In the genomic region with DNA sequence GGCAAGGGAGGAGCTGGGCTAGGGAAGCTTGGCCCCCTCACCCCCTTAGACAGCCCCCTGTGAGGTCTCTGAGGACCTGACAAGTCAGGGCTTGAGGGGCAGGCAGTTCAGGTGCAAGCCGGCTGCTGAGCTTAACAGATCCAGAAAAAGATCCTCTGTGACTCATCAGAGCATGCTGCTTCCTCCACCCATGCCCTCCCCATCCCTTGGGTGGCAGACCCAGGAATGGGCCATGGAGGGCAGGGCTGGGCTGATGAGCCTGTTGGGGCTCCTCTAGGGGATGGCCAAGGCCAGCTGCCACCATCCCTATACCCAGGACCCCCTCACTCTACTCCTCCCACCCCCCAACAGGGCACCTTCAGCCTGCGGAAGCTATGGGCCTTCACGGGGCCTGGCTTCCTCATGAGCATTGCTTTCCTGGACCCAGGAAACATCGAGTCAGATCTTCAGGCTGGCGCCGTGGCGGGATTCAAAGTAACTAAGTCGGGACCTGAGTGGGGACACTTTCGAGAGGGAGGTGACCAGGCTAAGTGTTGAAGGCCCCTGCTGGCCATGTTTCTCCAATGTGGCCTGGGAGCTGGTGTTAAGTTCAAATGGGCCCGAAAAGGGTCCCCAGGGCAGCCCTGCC, we compare ENCODE assay signal across 18 cellular contexts. TPM values are rescaled to one million over a fixed set of nuclear protein-coding genes. Genes with fewer than 3 reads are reported as not detected.
DNase-seq lines count a peak whose midpoint lies in the region; ATAC-seq, FAIRE-seq and TF ChIP-seq lines count a peak whose summit lies in the region.
"Had no signal": no experiment of that assay in that cellular context is flagged by ENCODE, and none has a peak within 500 bp of the region (broad histone marks: within the 10 kb centered on the region; RNA-seq: fewer than 3 reads in every experiment).

No MANE protein-coding gene starts in this region.

- ATAC-seq in RWPE2 (ENCODE audit: low read depth) (peak; percentile 88), right lobe of liver (peak in 1 of 4 donors; percentile 6), HG02970 (IDR thresholded peaks at IDR 0.05; ENCODE audit: low FRiP score, unreplicated experiment) (no peak), HG03565 (IDR thresholded peaks at IDR 0.05; ENCODE audit: unreplicated experiment) (no peak)
- ATAC-seq: GM23338 had no signal

- BruUV-seq in MCF 10A (replicated peaks; lab: Mats Ljungman, UMichigan) = no TSS peak

- intact Hi-C loops in MCF 10A (cut with micrococcal nuclease) (no loop called here), breast epithelium (cut with DNase I; ENCODE audit: low total_unique reads) (no loop called here), right lobe of liver (cut with DNase I) (loop anchor here in 1 of 2 donors (10.0 kb wide), 1 partner anchor 199 kb away; no protein-coding TSS in a partner anchor)

- no peaks in the 10 kb centered on the region for H3K27me3 Mint-ChIP-seq in MCF 10A (ENCODE audit: insufficient read depth, unreplicated experiment)

- CTCF ChIA-PET in MCF 10A (lab: Yijun Ruan, JAX) = interaction anchor here (0.6 to 2.6 kb wide), 7 partner anchors 9 to 109 kb away, joined by 3 to 10 read pairs (median 3); no protein-coding TSS in a partner anchor

- TF ChIP-seq POLR2A in breast epithelium (IDR thresholded peaks at IDR 0.05) = no peak
- peak; percentile 11 for TF ChIP-seq POLR2A in right lobe of liver (IDR thresholded peaks at IDR 0.05)

- DNase-seq in MCF 10A (ENCODE audit: unreplicated experiment) = peak; percentile 48
- no peak for DNase-seq in breast epithelium (ENCODE audit: low spot score in 2 of 2)
- DNase-seq in RWPE2 (ENCODE audit: low spot score) = no peak
- no peak for DNase-seq in right lobe of liver
- DNase-seq in urothelium cell line (ENCODE audit: low spot score) = peak; percentile 54
- DNase-seq in NCI-H2107 (lab: John Stamatoyannopoulos, UW) = no peak
- DNase-seq: activated CD4-positive, alpha-beta T cell treated with anti-CD3 and anti-CD28 coated beads for 4 hours; activated naive CD8-positive, alpha-beta T cell treated with anti-CD3 and anti-CD28 coated beads, Interleukin-2, amount 10 ng/mL, durations not matched to agents 7 days and 5 days; Caco-2; cerebellar nuclear complex; NCI-H82; stimulated activated CD4-positive, alpha-beta T cell treated with anti-CD3 and anti-CD28 coated beads, Interleukin-2, amount 100 ng/mL, for 48 hours; T-helper 2 cell had no signal

- no peak overlapping the region for H3K27ac ChIP-seq in breast epithelium
- H3K27ac ChIP-seq in RWPE2 (ENCODE audit: poor library complexity, severe bottlenecking) = peak overlapping the region; percentile 4
- H3K27ac ChIP-seq in right lobe of liver = no peak overlapping the region

- H3K9me3 ChIP-seq in breast epithelium (no peaks in the 10 kb centered on the region), RWPE2 (ENCODE audit: severe bottlenecking) (no peaks in the 10 kb centered on the region), right lobe of liver (no peaks in the 10 kb centered on the region)
- H3K9me3 ChIP-seq: Caco-2 had no signal

- H3K36me3 ChIP-seq in breast epithelium (no peaks in the 10 kb centered on the region), RWPE2 (ENCODE audit: low read depth) (no peaks in the 10 kb centered on the region), right lobe of liver (no peaks in the 10 kb centered on the region)

- FAIRE-seq in urothelium cell line (lab: Jason Lieb, UNC) = no peak

- H3K27me3 ChIP-seq in breast epithelium (no peaks in the 10 kb centered on the region), RWPE2 (ENCODE audit: insufficient read depth, poor library complexity, severe bottlenecking) (no peaks in the 10 kb centered on the region), right lobe of liver (no peaks in the 10 kb centered on the region)

- TF ChIP-seq CTCF in MCF 10A (IDR thresholded peaks at IDR 0.05; ENCODE audit: unreplicated experiment) (no peak), breast epithelium (IDR thresholded peaks at IDR 0.05) (no peak), RWPE2 (IDR thresholded peaks at IDR 0.05; ENCODE audit: poor library complexity, severe bottlenecking) (no peak), right lobe of liver (IDR thresholded peaks at IDR 0.05) (no peak)

- H3K4me1 ChIP-seq in breast epithelium = no peaks in the 10 kb centered on the region
- H3K4me1 ChIP-seq in RWPE2 (ENCODE audit: insufficient read depth, poor library complexity, severe bottlenecking) = peaks cover 14% of the 10 kb centered on the region
- no peaks in the 10 kb centered on the region for H3K4me1 ChIP-seq in right lobe of liver
- H3K4me1 ChIP-seq: Caco-2 had no signal

- H3K27ac Mint-ChIP-seq in MCF 10A (ENCODE audit: low read depth, unreplicated experiment) = no peak overlapping the region
- H3K27ac Mint-ChIP-seq: activated naive CD8-positive, alpha-beta T cell treated with anti-CD3 and anti-CD28 coated beads, Interleukin-2, amount 10 ng/mL, durations not matched to agents 7 days and 5 days; GM23338; natural killer cell treated with Interleukin-12 subunit alpha and Interleukin-12 subunit beta and Interleukin-15 and Interleukin-18, amount 100 ng/mL, for 72 hours had no signal

- H3K36me3 Mint-ChIP-seq in MCF 10A (ENCODE audit: insufficient read depth, unreplicated experiment) = no peaks in the 10 kb centered on the region
- H3K36me3 Mint-ChIP-seq: activated naive CD8-positive, alpha-beta T cell treated with anti-CD3 and anti-CD28 coated beads, Interleukin-2, amount 10 ng/mL, durations not matched to agents 7 days and 5 days; natural killer cell treated with Interleukin-12 subunit alpha and Interleukin-12 subunit beta and Interleukin-15 and Interleukin-18, amount 100 ng/mL, for 72 hours had no signal

- POLR2A ChIA-PET in MCF 10A (lab: Yijun Ruan, JAX) = interaction anchor here (0.6 to 1.0 kb wide), 4 partner anchors 8 to 1285 kb away, joined by 3 to 7 read pairs (median 3); partner anchors contain the start of genes AAMP and PNKD

- WGBS in right lobe of liver (ENCODE audit: insufficient coverage, low coverage, low lambda C conversion rate, missing lambda C conversion rate) = 86% methylated on average over 1 of the region's 10 CpGs

- H3K4me3 ChIP-seq in breast epithelium = peak overlapping the region in 1 of 3 donors; percentile 37
- no peak overlapping the region for H3K4me3 ChIP-seq in RWPE2 (ENCODE audit: severe bottlenecking)
- H3K4me3 ChIP-seq in right lobe of liver = no peak overlapping the region
- H3K4me3 ChIP-seq: GM23338 had no signal

- H3K4me3 Mint-ChIP-seq in MCF 10A (ENCODE audit: unreplicated experiment) = no peak overlapping the region
- H3K4me3 Mint-ChIP-seq: activated naive CD8-positive, alpha-beta T cell treated with anti-CD3 and anti-CD28 coated beads, Interleukin-2, amount 10 ng/mL, durations not matched to agents 7 days and 5 days; GM23338; natural killer cell treated with Interleukin-12 subunit alpha and Interleukin-12 subunit beta and Interleukin-15 and Interleukin-18, amount 100 ng/mL, for 72 hours had no signal

- H3K9me3 Mint-ChIP-seq in MCF 10A (ENCODE audit: unreplicated experiment) = no peaks in the 10 kb centered on the region
- H3K9me3 Mint-ChIP-seq: activated naive CD8-positive, alpha-beta T cell treated with anti-CD3 and anti-CD28 coated beads, Interleukin-2, amount 10 ng/mL, durations not matched to agents 7 days and 5 days; GM23338; natural killer cell treated with Interleukin-12 subunit alpha and Interleukin-12 subunit beta and Interleukin-15 and Interleukin-18, amount 100 ng/mL, for 72 hours had no signal

- peaks cover 10% of the 10 kb centered on the region for H3K4me1 Mint-ChIP-seq in MCF 10A (ENCODE audit: insufficient read depth, unreplicated experiment)

RNA-seq across cellular contexts. Expression of gene SLC11A1, which starts 1.9 kb away (rescaled TPM):
- total RNA-seq in MCF 10A (2022) (0.09 and 0.32 TPM in 2 replicates), breast epithelium (10 to 100 TPM; 14.4 to 53.4 (median 17.9) TPM), right lobe of liver (10 to 100 TPM in 3 of 6 experiments, 1 to 10 TPM in 3; 4.2 to 13.2 (median 11.0) TPM)
- total RNA-seq: GM23338 had no signal

RNA-seq across cellular contexts. Expression of gene CTDSP1, which starts 15.7 kb away (rescaled TPM):
- 71.2 and 72.3 TPM in 2 replicates for total RNA-seq in MCF 10A (2022)
- 100 to 1,000 TPM in 1 of 3 donors, 10 to 100 TPM in 2; 83.9 to 113 (median 95.9) TPM for total RNA-seq in breast epithelium
- 10 to 100 TPM; 55.1 to 95.9 (median 75.6) TPM for total RNA-seq in right lobe of liver

RNA-seq across cellular contexts. Expression of gene CATIP, which starts 27.3 kb away (rescaled TPM):
- not detected in 2 replicates for total RNA-seq in MCF 10A (2022)
- under 1 TPM in 1 of 3 donors, not detected in 2; 0.44 TPM for total RNA-seq in breast epithelium
- total RNA-seq in right lobe of liver = not detected
- total RNA-seq: activated naive CD8-positive, alpha-beta T cell treated with anti-CD3 and anti-CD28 coated beads, Interleukin-2, amount 10 ng/mL, durations not matched to agents 7 days and 5 days; GM23338; natural killer cell treated with Interleukin-12 subunit alpha and Interleukin-12 subunit beta and Interleukin-15 and Interleukin-18, amount 100 ng/mL, for 72 hours; urinary bladder had no signal

RNA-seq across cellular contexts. Expression of gene VIL1, which starts 34.9 kb away (rescaled TPM):
- total RNA-seq in MCF 10A (2022) (not detected in 2 replicates), breast epithelium (1 to 10 TPM in 1 of 3 donors, under 1 TPM in 1, not detected in 1; under 0.01 to 2.9 TPM), right lobe of liver (100 to 1,000 TPM in 1 of 6 experiments, 10 to 100 TPM in 2, 1 to 10 TPM in 3; 2.1 to 118 (median 19.1) TPM)
- total RNA-seq: activated naive CD8-positive, alpha-beta T cell treated with anti-CD3 and anti-CD28 coated beads, Interleukin-2, amount 10 ng/mL, durations not matched to agents 7 days and 5 days; urinary bladder had no signal

Comparison
In these comparisons a context has a peak if more than half of its experiments do, and no peak if none do; other contexts are left out.
1. DNase-seq: peak in MCF 10A (single experiment) and urothelium cell line (single experiment); none in breast epithelium (0 of 2), RWPE2 (single experiment), right lobe of liver (0 of 3) and NCI-H2107 (single experiment).